ENCODE assay signal across 8 cellular contexts in genomic region chr10:73543-74265, GRCh38. TPM values are rescaled to one million over a fixed set of nuclear protein-coding genes. Genes with fewer than 3 reads are reported as not detected.
DNase-seq lines count a peak whose midpoint lies in the region; ATAC-seq, FAIRE-seq and TF ChIP-seq lines count a peak whose summit lies in the region.
"Not testable (repeated sequence)": the region's sequence is repeated elsewhere in the genome, so short reads cannot be mapped to it uniquely, and the experiment has no call there.

No MANE protein-coding gene starts in this region.

- not testable (repeated sequence) for H3K36me3 ChIP-seq in ACC112 (ENCODE audit: insufficient read depth, low read length); GM12878 (ENCODE audit: control insufficient read depth in 2 of 2, insufficient read depth in 2 of 2, low read length in 1 of 2); mucosa of descending colon (ENCODE audit: low read depth)

- H3K27me3 ChIP-seq in ACC112 (ENCODE audit: insufficient read depth, low read length); GM12878 (replicated peaks in 1 of 2; ENCODE audit: control insufficient read depth in 2 of 2, insufficient read depth in 2 of 2, low read length in 1 of 2): not testable (repeated sequence)

- DNase-seq in NCI-H2227 (lab: John Stamatoyannopoulos, UW; ENCODE audit: unreplicated experiment), result peak; percentile 64
- DNase-seq in activated CD4-positive, alpha-beta T cell treated with anti-CD3 and anti-CD28 coated beads for 36 hours, result peak; percentile 69
- DNase-seq in GM12878 (ENCODE audit: low read depth, low spot score), result not testable (repeated sequence)
- peak; percentile 75 for DNase-seq in glutamatergic neuron
- DNase-seq in mucosa of descending colon, result peak in 2 of 3 donors; percentile 46 to 60
- DNase-seq in stimulated activated CD4-positive, alpha-beta T cell treated with anti-CD3 and anti-CD28 coated beads, Interleukin-2, amount 100 ng/mL, for 24 hours, result peak; percentile 47 to 56

- intact Hi-C loops in activated CD4-positive, alpha-beta T cell treated with anti-CD3 and anti-CD28 coated beads for 36 hours (cut with DNase I, micrococcal nuclease); GM12878 (cut with micrococcal nuclease; ENCODE audit: unreplicated experiment); mucosa of descending colon (cut with DNase I, micrococcal nuclease): not testable (repeated sequence)

- TF ChIP-seq CTCF in GM12872 (IDR thresholded peaks at IDR 0.05; ENCODE audit: insufficient read depth, low read depth, low read length) (peak; percentile 53), GM12878 (IDR thresholded peaks at IDR 0.05 in 2 of 3, conservative IDR thresholded peaks at IDR 0.05 in 1 of 3; ENCODE audit: control insufficient read depth in 2 of 3, extremely low read depth in 1 of 3, insufficient read depth in 1 of 3, low read depth in 3 of 3, low read length in 3 of 3) (peak; percentile 29 to 50 (median 48); a peak in 5 of 6 replicates), glutamatergic neuron (IDR thresholded peaks at IDR 0.05; ENCODE audit: partially characterized antibody, unreplicated experiment) (peak; percentile 81), mucosa of descending colon (IDR thresholded peaks at IDR 0.05) (peak; percentile 42)

- TF ChIP-seq POLR2A in GM12878 (IDR thresholded peaks at IDR 0.05; ENCODE audit: low read depth, low read length), result not testable (repeated sequence)

- in situ Hi-C loops in GM12878 (cut with MboI), result not testable (repeated sequence)

- POLR2A ChIA-PET in activated CD4-positive, alpha-beta T cell treated with anti-CD3 and anti-CD28 coated beads for 36 hours (lab: Charles Lee); GM12878 (lab: Charles Lee): not testable (repeated sequence)

- not testable (repeated sequence) for H3K27ac ChIP-seq in ACC112 (ENCODE audit: low read depth, low read length); GM12878 (ENCODE audit: control insufficient read depth, insufficient read depth)

- peaks cover 16% of the 10 kb centered on the region for H3K27me3 Mint-ChIP-seq in activated CD4-positive, alpha-beta T cell treated with anti-CD3 and anti-CD28 coated beads for 36 hours
- H3K27me3 Mint-ChIP-seq in glutamatergic neuron (ENCODE audit: unreplicated experiment), result not testable (repeated sequence)

- H3K9me3 Mint-ChIP-seq in activated CD4-positive, alpha-beta T cell treated with anti-CD3 and anti-CD28 coated beads for 36 hours (ENCODE audit: low read depth); glutamatergic neuron (ENCODE audit: unreplicated experiment): not testable (repeated sequence)

- not testable (repeated sequence) for H3K79me2 ChIP-seq in ACC112 (ENCODE audit: control insufficient read depth, insufficient read depth, low read length, unreplicated experiment); GM12878 (ENCODE audit: control insufficient read depth, insufficient read depth, low read length)

- H4K20me1 ChIP-seq in GM12878 (ENCODE audit: control insufficient read depth, insufficient read depth), result not testable (repeated sequence)

- H3K9me3 ChIP-seq in GM12878 (replicated peaks; ENCODE audit: control insufficient read depth, insufficient read depth, low read length); mucosa of descending colon: not testable (repeated sequence)

- H3K4me1 ChIP-seq in ACC112 (ENCODE audit: control insufficient read depth, insufficient read depth, low read length, unreplicated experiment); GM12878 (ENCODE audit: control insufficient read depth, insufficient read depth, low read length); mucosa of descending colon (ENCODE audit: low read depth): not testable (repeated sequence)

- BruUV-seq in GM12878 (replicated peaks; lab: Mats Ljungman, UMichigan), result not testable (repeated sequence)

- RAD21 ChIA-PET in GM12878 (lab: Charles Lee; ENCODE audit: unreplicated experiment), result not testable (repeated sequence)

- TF ChIP-seq EP300 in GM12878 (IDR thresholded peaks at IDR 0.05; ENCODE audit: borderline replicate concordance in 1 of 2, control insufficient read depth in 1 of 2, low read depth in 2 of 2, low read length in 2 of 2), result not testable (repeated sequence)

- CTCF ChIA-PET in activated CD4-positive, alpha-beta T cell treated with anti-CD3 and anti-CD28 coated beads for 36 hours (lab: Charles Lee), result interaction anchor here (0.8 to 1.6 kb wide), 3 partner anchors 36 to 87 kb away, joined by 3 read pairs; partner anchors contain the start of gene ZMYND11
- CTCF ChIA-PET in GM12878 (lab: Yijun Ruan, JAX), result interaction anchor here (0.6 kb wide), 1 partner anchor 132 kb away, joined by 4 read pairs; no protein-coding TSS in a partner anchor

- SMC1A ChIA-PET in GM12878 (lab: Charles Lee; ENCODE audit: uncharacterized antibody, unreplicated experiment), result not testable (repeated sequence)

- ATAC-seq in activated CD4-positive, alpha-beta T cell treated with anti-CD3 and anti-CD28 coated beads for 36 hours, result peak; percentile 23
- ATAC-seq in GM12878, result not testable (repeated sequence)
- peak; percentile 68 for ATAC-seq in mucosa of descending colon

- peak; percentile 25 for TF ChIP-seq RAD21 in GM12878 (IDR thresholded peaks at IDR 0.05; ENCODE audit: insufficient read depth, low read depth, low read length)

- not testable (repeated sequence) for H3K27ac Mint-ChIP-seq in activated CD4-positive, alpha-beta T cell treated with anti-CD3 and anti-CD28 coated beads for 36 hours; glutamatergic neuron (ENCODE audit: unreplicated experiment)

- peak overlapping the region; percentile 75 for H2AFZ ChIP-seq in ACC112 (ENCODE audit: low read length, unreplicated experiment)
- H2AFZ ChIP-seq in GM12878 (ENCODE audit: control insufficient read depth, low read depth, low read length), result 0 out of 2 replicates have a peak overlapping the region, but pooled peaks have one; percentile 4

- WGBS in GM12878 (ENCODE audit: insufficient coverage, insufficient replicate concordance, low lambda C conversion rate, missing lambda C conversion rate), result 7% methylated on average over 44 of the region's 65 CpGs

- not testable (repeated sequence) for H3K9ac ChIP-seq in GM12878 (ENCODE audit: control insufficient read depth, insufficient read depth, low read length)

- H3K4me3 ChIP-seq in ACC112 (ENCODE audit: low read depth, low read length), result peak overlapping the region; percentile 77
- H3K4me3 ChIP-seq in GM12878, mucosa of descending colon: not testable (repeated sequence)

- H3K4me1 Mint-ChIP-seq in activated CD4-positive, alpha-beta T cell treated with anti-CD3 and anti-CD28 coated beads for 36 hours; glutamatergic neuron (ENCODE audit: low read depth, unreplicated experiment): not testable (repeated sequence)

- H3K36me3 Mint-ChIP-seq in activated CD4-positive, alpha-beta T cell treated with anti-CD3 and anti-CD28 coated beads for 36 hours (ENCODE audit: low read depth); glutamatergic neuron (ENCODE audit: unreplicated experiment): not testable (repeated sequence)

- H3K4me3 Mint-ChIP-seq in activated CD4-positive, alpha-beta T cell treated with anti-CD3 and anti-CD28 coated beads for 36 hours, result peak overlapping the region; percentile 69
- H3K4me3 Mint-ChIP-seq in glutamatergic neuron (ENCODE audit: unreplicated experiment), result peak overlapping the region; percentile 86

- FAIRE-seq in GM12878 (lab: Jason Lieb, UNC), result not testable (repeated sequence)

- H3K4me2 ChIP-seq in GM12878 (ENCODE audit: control insufficient read depth, insufficient read depth), result peak overlapping the region; percentile 25; the same call in 1 of the 2 replicates

RNA-seq across cellular contexts. Expression of gene TUBB8, which starts 24.6 kb away (rescaled TPM):
- not detected for total RNA-seq in activated CD4-positive, alpha-beta T cell treated with anti-CD3 and anti-CD28 coated beads for 36 hours
- total RNA-seq in GM12878 (2013; cell fraction: nucleolus; rRNA removed), result not detected in 2 replicates
- total RNA-seq in GM12878 (2014; rRNA removed) (not detected in 2 replicates), GM12878 (2014; rRNA removed; fragmentation: Illumina TruSeq; extraction: Trizol) (not detected in 2 replicates), GM12878 (2021) (not detected in 2 replicates), glutamatergic neuron (ENCODE audit: unreplicated experiment) (1.1 TPM), mucosa of descending colon (under 1 TPM in 1 of 3 donors, not detected in 2; 0.90 TPM)
- not detected for polyA plus RNA-seq in GM12878 (2011; ENCODE audit: low read depth)
- polyA plus RNA-seq in GM12878 (2011; rRNA removed) (not detected in 2 replicates), GM12878 (2014; fragmentation: Illumina TruSeq; extraction: Trizol) (not detected in 2 replicates), GM12878 (2014; fragmentation: Nextera tagmentation; extraction: Ambion mirVana) (not detected), GM12878 (2014; rRNA removed) (not detected in 2 replicates), GM12878 (2016; fragmentation: Nextera tagmentation; extraction: Ambion mirVana) (not detected)
- polyA plus RNA-seq in GM12878 (2011; cell fraction: cytosol; rRNA removed), result not detected in 2 replicates
- polyA plus RNA-seq in GM12878 (2011; cell fraction: nucleus; rRNA removed), result not detected in 2 replicates
- not detected in 2 replicates for polyA plus RNA-seq in GM12878 (2012)
- not detected in 2 replicates for polyA minus RNA-seq in GM12878 (2011; rRNA and poly(A)+ RNA removed)
- not detected in 2 replicates for polyA minus RNA-seq in GM12878 (2011; cell fraction: cytosol; rRNA and poly(A)+ RNA removed)
- not detected in 2 replicates for polyA minus RNA-seq in GM12878 (2011; cell fraction: nucleus; rRNA and poly(A)+ RNA removed)
